Comparison of ENCODE assay signal across 16 cellular contexts in genomic region chr9:124423591-124423990, GRCh38. TPM values are rescaled to one million over a fixed set of nuclear protein-coding genes. Genes with fewer than 3 reads are reported as not detected.
"Had no signal": no experiment of that assay in that cellular context is flagged by ENCODE, and none has a peak within 500 bp of the region (broad histone marks: within the 10 kb centered on the region; RNA-seq: fewer than 3 reads in every experiment).

No MANE protein-coding gene starts in this region.

- H3K27ac ChIP-seq: colonic mucosa, ovary, right atrium auricular region, spleen, transverse colon had no signal

- H3K4me1 ChIP-seq: colonic mucosa, right atrium auricular region, transverse colon had no signal

- DNase-seq: activated CD4-positive, alpha-beta T cell treated with anti-CD3 and anti-CD28 coated beads for 1 hour; activated CD4-positive, alpha-beta T cell treated with anti-CD3 and anti-CD28 coated beads, Interleukin-2, amount 50 U/mL, for 48 hours; activated naive CD4-positive, alpha-beta T cell treated with anti-CD3 and anti-CD28 coated beads for 36 hours; caudate nucleus; colonic mucosa; effector memory CD4-positive, alpha-beta T cell; naive thymus-derived CD8-positive, alpha-beta T cell; ovary; spleen; stimulated activated CD4-positive, alpha-beta T cell treated with anti-CD3 and anti-CD28 coated beads, Interleukin-1b, Interleukin-23, amount 100 ng/mL, for 48 hours; SW 1271; transverse colon had no signal

- ATAC-seq: naive thymus-derived CD8-positive, alpha-beta T cell; stimulated activated memory B cell treated with anti-CD40 and anti-IgM and Interleukin-4, amounts not matched to agents 10 μg/mL and 1 μg/mL and 100 μg/mL, for 72 hours had no signal

- H3K9me3 ChIP-seq: colonic mucosa, ovary, right atrium auricular region, spleen, transverse colon had no signal

- H3K36me3 ChIP-seq: colonic mucosa, ovary, right atrium auricular region, spleen, transverse colon had no signal

- H3K4me3 ChIP-seq: colonic mucosa, lung, ovary, right atrium auricular region, spleen, transverse colon had no signal

- H3K27me3 ChIP-seq: colonic mucosa, ovary, right atrium auricular region, spleen, transverse colon had no signal

RNA-seq across cellular contexts. Expression of gene ADGRD2, which starts 26.7 kb away (rescaled TPM):
- total RNA-seq: activated naive CD4-positive, alpha-beta T cell treated with anti-CD3 and anti-CD28 coated beads for 36 hours; activated T-helper 1 cell treated with anti-CD3 and anti-CD28 coated beads, Interleukin-12 subunit alpha, Interleukin-12 subunit beta, Interleukin-2, Interleukin-4 antibody, amounts not matched to agents 30 ng/mL and 10 ng/mL and 1 ng/mL, durations not matched to agents 14 hours and 24 hours and 36 hours; colonic mucosa; lung; naive thymus-derived CD8-positive, alpha-beta T cell; ovary; right atrium auricular region; transverse colon had no signal
- polyA plus RNA-seq: lung; naive thymus-derived CD8-positive, alpha-beta T cell; ovary had no signal
